ENCODE assay signal across 23 cellular contexts in the genomic region with DNA sequence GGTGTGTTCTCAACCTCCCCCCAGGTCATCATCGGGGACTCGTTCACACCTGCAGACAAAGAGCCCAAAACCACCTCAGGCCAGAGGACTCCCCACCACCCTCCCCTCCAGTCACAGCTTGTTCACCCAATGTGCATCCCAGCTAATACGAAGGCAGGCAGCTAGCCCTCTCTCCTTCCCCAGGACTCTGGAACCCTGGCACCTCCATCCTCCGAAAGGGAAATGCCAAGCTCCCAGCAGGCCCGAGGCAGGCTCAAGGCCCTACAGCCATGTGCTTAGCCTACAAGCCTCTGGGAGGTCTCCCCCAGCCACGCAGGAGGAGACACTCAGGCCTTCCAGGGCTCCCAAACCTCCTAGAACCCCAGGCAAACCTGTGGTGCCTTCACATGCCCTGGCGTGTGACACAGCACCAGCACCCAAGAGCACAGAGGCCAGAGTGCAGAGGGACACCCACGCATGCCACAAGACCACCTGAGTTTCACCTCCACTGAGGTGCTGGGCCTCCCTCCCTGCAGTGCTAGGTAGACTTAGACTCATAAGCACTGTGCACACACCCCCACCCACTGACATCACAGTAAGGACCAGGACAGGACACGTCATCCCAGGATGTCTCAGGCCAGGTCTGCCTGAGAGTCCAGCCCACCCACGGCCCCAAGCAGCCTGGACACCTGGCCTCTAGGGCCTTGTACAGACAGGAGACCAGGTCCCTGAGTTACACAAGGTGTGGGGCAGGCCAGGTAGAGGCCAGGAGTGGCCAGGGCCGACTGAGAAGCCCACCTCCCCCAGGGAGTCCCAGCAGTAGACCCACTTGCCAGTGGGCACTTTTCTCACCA. TPM values are rescaled to one million over a fixed set of nuclear protein-coding genes. Genes with fewer than 3 reads are reported as not detected.
"Had no signal": no experiment of that assay in that cellular context is flagged by ENCODE, and none has a peak within 500 bp of the region (broad histone marks: within the 10 kb centered on the region; RNA-seq: fewer than 3 reads in every experiment).

No MANE protein-coding gene starts in this region.

- H3K27ac Mint-ChIP-seq: T-cell had no signal

- H3K27me3 Mint-ChIP-seq: T-cell had no signal

- H3K4me3 ChIP-seq: MG63 had no signal

- H3K4me3 Mint-ChIP-seq: T-cell had no signal

- H3K9ac ChIP-seq: SK-N-SH had no signal

- DNase-seq: Karpas-422, KG1, MG63, NCI-H1092, NCI-H1105 treated with DMSO at 0.1 percent for 48 hours, NCI-H1417 treated with DMSO at 0.1 percent for 48 hours, NCI-H146, NCI-H187, NCI-H2029, NCI-H2081 treated with DMSO at 0.1 percent for 48 hours, NCI-H2171, NCI-H226, NCI-H446, NCI-H510A, NCI-H524 treated with DMSO at 0.1 percent for 48 hours, NCI-H69, NCI-H774, SHP77, SK-N-SH, SW 1271, T-cell had no signal

- H3K4me2 ChIP-seq: SK-N-SH had no signal

- H3K27me3 ChIP-seq: MG63 had no signal

- ATAC-seq: T-cell had no signal

- H3K9me3 ChIP-seq: MG63, SK-N-SH had no signal

- H3K9me3 Mint-ChIP-seq: T-cell had no signal

RNA-seq across cellular contexts. Expression of a gene that starts 6.5 kb away (rescaled TPM):
- total RNA-seq: HT-29, SK-MEL-5 had no signal
- polyA plus RNA-seq: SK-N-SH had no signal

RNA-seq across cellular contexts. Expression of a gene that starts 12.5 kb away (rescaled TPM):
- total RNA-seq: HT-29, SK-MEL-5, T-cell had no signal
- polyA plus RNA-seq: SK-N-SH had no signal
